9 cellular contexts compared by ENCODE assay signal in genomic region chr13:23876265-23876664, GRCh38. TPM values are rescaled to one million over a fixed set of nuclear protein-coding genes. Genes with fewer than 3 reads are reported as not detected.
DNase-seq lines count a peak whose midpoint lies in the region; ATAC-seq and TF ChIP-seq lines count a peak whose summit lies in the region.
"Had no signal": no experiment of that assay in that cellular context is flagged by ENCODE, and none has a peak within 500 bp of the region (broad histone marks: within the 10 kb centered on the region; RNA-seq: fewer than 3 reads in every experiment).

No MANE protein-coding gene starts in this region.

- no peaks in the 10 kb centered on the region for H3K9me3 ChIP-seq in adipocyte (ENCODE audit: control insufficient read depth, low read length)
- no peaks in the 10 kb centered on the region for H3K9me3 ChIP-seq in lower lobe of right lung
- no peaks in the 10 kb centered on the region for H3K9me3 ChIP-seq in uterus
- H3K9me3 ChIP-seq: SJSA1 had no signal

- no peak overlapping the region for H3K9ac ChIP-seq in adipocyte (ENCODE audit: low read length)

- intact Hi-C loops in lower lobe of right lung (cut with DNase I) (loop anchor here (10.0 kb wide), 1 partner anchor 411 kb away; no protein-coding TSS in a partner anchor), uterus (cut with DNase I; ENCODE audit: low total_unique reads) (loop anchor here (10.0 kb wide), 1 partner anchor 411 kb away; no protein-coding TSS in a partner anchor)

- H3K36me3 ChIP-seq in adipocyte (ENCODE audit: control insufficient read depth, insufficient read depth, low read length, severe bottlenecking): peaks cover 14% of the 10 kb centered on the region
- peaks cover 12% of the 10 kb centered on the region for H3K36me3 ChIP-seq in lower lobe of right lung
- no peaks in the 10 kb centered on the region for H3K36me3 ChIP-seq in uterus

- H3K4me1 ChIP-seq in adipocyte (ENCODE audit: control insufficient read depth, insufficient read depth, low read length) (no peaks in the 10 kb centered on the region), lower lobe of right lung (peaks cover 3% of the 10 kb centered on the region), uterus (no peaks in the 10 kb centered on the region)
- H3K4me1 ChIP-seq: SJSA1 had no signal

- H3K4me3 ChIP-seq in adipocyte (ENCODE audit: low read length) (no peak overlapping the region), lower lobe of right lung (no peak overlapping the region), uterus (no peak overlapping the region)
- H3K4me3 ChIP-seq: SJSA1 had no signal

- ATAC-seq in HG02870 (IDR thresholded peaks at IDR 0.05; ENCODE audit: unreplicated experiment) (peak; percentile 51), lower lobe of right lung (no peak), HG03571 (IDR thresholded peaks at IDR 0.05; ENCODE audit: unreplicated experiment) (no peak)

- H3K27ac ChIP-seq in lower lobe of right lung (no peak overlapping the region), uterus (no peak overlapping the region)
- H3K27ac ChIP-seq: SJSA1 had no signal

- TF ChIP-seq CTCF in lower lobe of right lung (IDR thresholded peaks at IDR 0.05) (peak; percentile 18), uterus (IDR thresholded peaks at IDR 0.05) (no peak)

- DNase-seq in DMS53 treated with DMSO at 0.1 percent for 48 hours (lab: John Stamatoyannopoulos, UW; ENCODE audit: unreplicated experiment) (peak; percentile 17), adipocyte (ENCODE audit: low read depth) (peak; percentile 21), lower lobe of right lung (no peak), CD1c-positive myeloid dendritic cell (ENCODE audit: extremely low spot score) (no peak), NK-92 (lab: John Stamatoyannopoulos, UW; ENCODE audit: unreplicated experiment) (no peak), uterus (no peak)

- H3K27me3 ChIP-seq in adipocyte (replicated peaks; ENCODE audit: control insufficient read depth, insufficient read depth, low read length): no peaks in the 10 kb centered on the region
- no peaks in the 10 kb centered on the region for H3K27me3 ChIP-seq in lower lobe of right lung (ENCODE audit: low read depth)
- H3K27me3 ChIP-seq in uterus: no peaks in the 10 kb centered on the region
- H3K27me3 ChIP-seq: SJSA1 had no signal

- TF ChIP-seq POLR2A in uterus (IDR thresholded peaks at IDR 0.05): no peak

RNA-seq across cellular contexts. Expression of gene MIPEP, which starts 12.9 kb away (rescaled TPM):
- total RNA-seq in lower lobe of right lung: 18.4 TPM
- total RNA-seq in uterus: 10 to 100 TPM in 3 of 4 donors, under 1 TPM in 1; 0.77 to 31.5 (median 19.3) TPM

RNA-seq across cellular contexts. Expression of gene C1QTNF9B, which starts 21.0 kb away (rescaled TPM):
- total RNA-seq in lower lobe of right lung (not detected), uterus (1 to 10 TPM in 1 of 4 donors, not detected in 3; 2.6 TPM)

Comparison
In these comparisons a context has a peak if more than half of its experiments do, and no peak if none do; other contexts are left out.
1. DNase-seq: peak in DMS53 treated with DMSO at 0.1 percent for 48 hours (single experiment) and adipocyte (single experiment); none in lower lobe of right lung (single experiment), CD1c-positive myeloid dendritic cell (single experiment), NK-92 (single experiment) and uterus (0 of 2).